Comparison of ENCODE assay signal across 8 cellular contexts in genomic region chr17:27332052-27332403, GRCh38. TPM values are rescaled to one million over a fixed set of nuclear protein-coding genes. Genes with fewer than 3 reads are reported as not detected.
DNase-seq lines count a peak whose midpoint lies in the region; ATAC-seq and TF ChIP-seq lines count a peak whose summit lies in the region.

No MANE protein-coding gene starts in this region.

- H3K27ac Mint-ChIP-seq in progenitor cell of endocrine pancreas = peak overlapping the region; percentile 97

- DNase-seq in RWPE1 (ENCODE audit: low spot score) = no peak
- DNase-seq in epithelial cell of prostate (ENCODE audit: low read depth, low spot score) = no peak
- no peak for DNase-seq in progenitor cell of endocrine pancreas (ENCODE audit: low spot score, unreplicated experiment)
- DNase-seq in UCSD-AML1 (lab: John Stamatoyannopoulos, UW; ENCODE audit: unreplicated experiment) = no peak
- no peak for DNase-seq in omental fat pad (ENCODE audit: low spot score)

- ATAC-seq in omental fat pad (ENCODE audit: low FRiP score) (no peak), HG03045 (IDR thresholded peaks at IDR 0.05; ENCODE audit: unreplicated experiment) (no peak), HG03095 (IDR thresholded peaks at IDR 0.05; ENCODE audit: unreplicated experiment) (no peak)

- H3K27ac ChIP-seq in DOHH2 (ENCODE audit: low read depth, low read length) (no peak overlapping the region), RWPE1 (peak overlapping the region; percentile 94), epithelial cell of prostate (peak overlapping the region; percentile 92)

- no peaks in the 10 kb centered on the region for H3K9me3 ChIP-seq in DOHH2 (ENCODE audit: control insufficient read depth, insufficient read depth, low read length)

- no peaks in the 10 kb centered on the region for H3K36me3 Mint-ChIP-seq in progenitor cell of endocrine pancreas (ENCODE audit: insufficient read depth)

- H3K9me2 ChIP-seq in DOHH2 (replicated peaks; ENCODE audit: control insufficient read depth, low read length) = no peaks in the 10 kb centered on the region

- no peaks in the 10 kb centered on the region for H3K27me3 ChIP-seq in DOHH2 (ENCODE audit: control insufficient read depth, low read length)

- H3F3A ChIP-seq in DOHH2 (ENCODE audit: control insufficient read depth, insufficient read depth) = no peaks in the 10 kb centered on the region

- H4K20me1 ChIP-seq in DOHH2 (ENCODE audit: control insufficient read depth, insufficient read depth, low read depth, low read length) = no peaks in the 10 kb centered on the region

- CTCF ChIA-PET in RWPE1 (lab: Yijun Ruan, JAX) = interaction anchor here (2.4 kb wide), 1 partner anchor 94 kb away, joined by 40 read pairs; no protein-coding TSS in a partner anchor

- H3K4me2 ChIP-seq in DOHH2 (ENCODE audit: low read length) = peak overlapping the region; percentile 97

- H3K79me2 ChIP-seq in DOHH2 (ENCODE audit: control insufficient read depth, low read length) = no peaks in the 10 kb centered on the region

- H3K4me3 ChIP-seq in DOHH2 (ENCODE audit: low read length) = no peak overlapping the region; the same call in 1 of the 2 replicates

- peaks cover 26% of the 10 kb centered on the region for H3K4me1 ChIP-seq in DOHH2 (ENCODE audit: control insufficient read depth, low read length)

- POLR2A ChIA-PET in RWPE1 (lab: Yijun Ruan, JAX; ENCODE audit: low non-redundant PET) = interaction anchor here (0.6 to 0.8 kb wide), 2 partner anchors 37 to 140 kb away, joined by 3 read pairs; no protein-coding TSS in a partner anchor

- H3K36me3 ChIP-seq in DOHH2 (ENCODE audit: control insufficient read depth, low read length) = no peaks in the 10 kb centered on the region

- H3K4me3 Mint-ChIP-seq in progenitor cell of endocrine pancreas (ENCODE audit: low read depth) = peak overlapping the region; percentile 70

- H3K27me3 Mint-ChIP-seq in progenitor cell of endocrine pancreas = no peaks in the 10 kb centered on the region

- H3K4me1 Mint-ChIP-seq in progenitor cell of endocrine pancreas (ENCODE audit: low read depth) = peaks cover 21% of the 10 kb centered on the region

- H3K9me3 Mint-ChIP-seq in progenitor cell of endocrine pancreas (ENCODE audit: low read depth) = no peaks in the 10 kb centered on the region

- no peak for TF ChIP-seq CTCF in DOHH2 (IDR thresholded peaks at IDR 0.05; ENCODE audit: low read depth, low read length, poor library complexity, severe bottlenecking)
- no peak for TF ChIP-seq CTCF in RWPE1 (conservative IDR thresholded peaks at IDR 0.05; ENCODE audit: low read depth)
- TF ChIP-seq CTCF in progenitor cell of endocrine pancreas (IDR thresholded peaks at IDR 0.05; ENCODE audit: unreplicated experiment) = no peak
- TF ChIP-seq CTCF in omental fat pad (IDR thresholded peaks at IDR 0.05) = no peak

RNA-seq across cellular contexts. Expression of gene WSB1, which starts 38.1 kb away (rescaled TPM):
- total RNA-seq in progenitor cell of endocrine pancreas = 452 and 468 TPM in 2 replicates
- total RNA-seq in omental fat pad = 100 to 1,000 TPM; 136 to 217 (median 175) TPM
